In the genomic region with DNA sequence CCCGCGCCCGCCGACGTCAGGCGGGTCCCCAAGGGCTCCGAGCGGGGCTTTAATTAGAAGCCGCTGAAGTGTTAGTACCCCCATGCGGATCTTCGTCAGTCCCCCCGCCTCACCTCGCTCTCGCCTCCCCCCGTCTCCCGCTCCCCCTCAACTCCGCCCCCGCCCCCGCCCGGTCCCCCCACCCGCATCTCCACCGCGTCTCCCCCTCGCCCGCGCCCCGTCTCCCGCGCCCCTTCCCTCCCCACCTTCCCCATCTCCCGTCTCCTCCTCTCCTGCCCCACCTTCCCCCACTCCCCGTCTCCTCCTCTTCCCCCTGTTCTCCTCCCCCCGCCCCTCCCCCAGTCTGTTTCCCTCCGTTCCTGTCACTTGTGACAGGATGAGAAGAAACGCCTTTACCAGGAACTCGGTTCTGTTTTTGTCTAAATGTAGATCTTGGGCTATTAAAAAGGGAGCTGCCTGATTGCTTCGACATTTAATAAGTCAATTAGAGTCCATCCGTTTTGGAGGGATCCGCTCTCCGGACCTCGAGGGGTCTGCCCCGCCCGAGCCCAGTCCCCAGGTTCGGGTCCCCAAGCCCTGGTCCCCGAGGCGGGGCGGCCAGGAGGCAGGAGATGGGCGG, we compare ENCODE assay signal across 10 cellular contexts.
DNase-seq lines count a peak whose midpoint lies in the region; ATAC-seq lines count a peak whose summit lies in the region.
"Had no signal": no experiment of that assay in that cellular context is flagged by ENCODE, and none has a peak within 500 bp of the region (broad histone marks: within the 10 kb centered on the region; RNA-seq: fewer than 3 reads in every experiment).

No MANE protein-coding gene starts in this region.

- H3K4me3 ChIP-seq in muscle layer of colon (ENCODE audit: low read depth in 1 of 2, low read length in 2 of 2): peak overlapping the region; percentile 56 to 63

- ATAC-seq in stimulated activated naive CD8-positive, alpha-beta T cell treated with anti-CD3 and anti-CD28 coated beads, Interleukin-15, Interleukin-2, amounts not matched to agents 100 U/mL and 50 U/mL, for 24 hours: no peak
- ATAC-seq in effector memory CD8-positive, alpha-beta T cell (replicated peaks): no peak
- ATAC-seq in GM19351 (IDR thresholded peaks at IDR 0.05; ENCODE audit: unreplicated experiment): no peak
- no peak for ATAC-seq in stimulated activated naive B cell treated with anti-CD40 and anti-IgM and Interleukin-4, amounts not matched to agents 10 μg/mL and 1 μg/mL and 100 μg/mL, for 72 hours (replicated peaks)
- ATAC-seq in GM21381 (IDR thresholded peaks at IDR 0.05; ENCODE audit: unreplicated experiment): no peak

- no peaks in the 10 kb centered on the region for H3K36me3 ChIP-seq in muscle layer of colon (ENCODE audit: insufficient read depth, low read length)

- no peak for DNase-seq in stimulated activated naive CD8-positive, alpha-beta T cell treated with anti-CD3 and anti-CD28 coated beads, Interleukin-15, Interleukin-2, amounts not matched to agents 100 U/mL and 50 U/mL, for 24 hours
- no peak for DNase-seq in effector memory CD8-positive, alpha-beta T cell
- no peak for DNase-seq in OCI-M1 (lab: John Stamatoyannopoulos, UW)
- DNase-seq in stimulated activated naive B cell treated with anti-CD40 and anti-IgM and Interleukin-4, amounts not matched to agents 10 μg/mL and 1 μg/mL and 100 μg/mL, for 72 hours: no peak
- DNase-seq: NCI-H1092 treated with DMSO at 0.1 percent for 48 hours; stimulated activated CD8-positive, alpha-beta memory T cell treated with anti-CD3 and anti-CD28 coated beads, Interleukin-4, amount 100 ng/mL, for 48 hours had no signal

- no peak overlapping the region for H3K27ac Mint-ChIP-seq in stimulated activated naive CD8-positive, alpha-beta T cell treated with anti-CD3 and anti-CD28 coated beads, Interleukin-15, Interleukin-2, amounts not matched to agents 100 ng/mL and 50 ng/mL, for 24 hours
- H3K27ac Mint-ChIP-seq in effector memory CD8-positive, alpha-beta T cell: no peak overlapping the region
- no peak overlapping the region for H3K27ac Mint-ChIP-seq in stimulated activated naive B cell treated with anti-CD40 and anti-IgM and Interleukin-4, amounts not matched to agents 10 μg/mL and 1 μg/mL and 100 μg/mL, for 72 hours

- H3K27me3 ChIP-seq in muscle layer of colon (ENCODE audit: control insufficient read depth in 1 of 2, insufficient read depth in 2 of 2, low read length in 2 of 2): peaks cover 6 to 22% of the 10 kb centered on the region in 2 donors

- H3K36me3 Mint-ChIP-seq in stimulated activated naive CD8-positive, alpha-beta T cell treated with anti-CD3 and anti-CD28 coated beads, Interleukin-15, Interleukin-2, amounts not matched to agents 100 ng/mL and 50 ng/mL, for 24 hours (ENCODE audit: low read depth): no peaks in the 10 kb centered on the region
- no peaks in the 10 kb centered on the region for H3K36me3 Mint-ChIP-seq in effector memory CD8-positive, alpha-beta T cell (ENCODE audit: insufficient read depth)
- peaks cover 7 to 8% of the 10 kb centered on the region in 2 donors for H3K36me3 Mint-ChIP-seq in stimulated activated naive B cell treated with anti-CD40 and anti-IgM and Interleukin-4, amounts not matched to agents 10 μg/mL and 1 μg/mL and 100 μg/mL, for 72 hours

- H3K4me3 Mint-ChIP-seq in stimulated activated naive CD8-positive, alpha-beta T cell treated with anti-CD3 and anti-CD28 coated beads, Interleukin-15, Interleukin-2, amounts not matched to agents 100 ng/mL and 50 ng/mL, for 24 hours: peak overlapping the region; percentile 13
- peak overlapping the region; percentile 68 to 73 for H3K4me3 Mint-ChIP-seq in effector memory CD8-positive, alpha-beta T cell
- H3K4me3 Mint-ChIP-seq in stimulated activated naive B cell treated with anti-CD40 and anti-IgM and Interleukin-4, amounts not matched to agents 10 μg/mL and 1 μg/mL and 100 μg/mL, for 72 hours: peak overlapping the region in 1 of 2 donors; percentile 77

- no peak overlapping the region for H3K9ac ChIP-seq in muscle layer of colon (ENCODE audit: low read length)

- no peaks in the 10 kb centered on the region for H3K4me1 ChIP-seq in muscle layer of colon (ENCODE audit: insufficient read depth, low read length)

- peaks cover 11% of the 10 kb centered on the region for H3K4me1 Mint-ChIP-seq in stimulated activated naive CD8-positive, alpha-beta T cell treated with anti-CD3 and anti-CD28 coated beads, Interleukin-15, Interleukin-2, amounts not matched to agents 100 ng/mL and 50 ng/mL, for 24 hours (ENCODE audit: low read depth)
- peaks cover 3 to 15% of the 10 kb centered on the region in 2 donors for H3K4me1 Mint-ChIP-seq in effector memory CD8-positive, alpha-beta T cell (ENCODE audit: low read depth in 2 of 2)
- peaks cover 3 to 16% of the 10 kb centered on the region in 2 donors for H3K4me1 Mint-ChIP-seq in stimulated activated naive B cell treated with anti-CD40 and anti-IgM and Interleukin-4, amounts not matched to agents 10 μg/mL and 1 μg/mL and 100 μg/mL, for 72 hours

- no peaks in the 10 kb centered on the region for H3K9me3 Mint-ChIP-seq in stimulated activated naive CD8-positive, alpha-beta T cell treated with anti-CD3 and anti-CD28 coated beads, Interleukin-15, Interleukin-2, amounts not matched to agents 100 ng/mL and 50 ng/mL, for 24 hours
- no peaks in the 10 kb centered on the region for H3K9me3 Mint-ChIP-seq in effector memory CD8-positive, alpha-beta T cell
- no peaks in the 10 kb centered on the region for H3K9me3 Mint-ChIP-seq in stimulated activated naive B cell treated with anti-CD40 and anti-IgM and Interleukin-4, amounts not matched to agents 10 μg/mL and 1 μg/mL and 100 μg/mL, for 72 hours

- H3K9me3 ChIP-seq in muscle layer of colon (ENCODE audit: low read length): no peaks in the 10 kb centered on the region

- H3K27ac ChIP-seq in muscle layer of colon (ENCODE audit: low read depth, low read length): no peak overlapping the region

- peaks cover 41% of the 10 kb centered on the region for H3K27me3 Mint-ChIP-seq in stimulated activated naive CD8-positive, alpha-beta T cell treated with anti-CD3 and anti-CD28 coated beads, Interleukin-15, Interleukin-2, amounts not matched to agents 100 ng/mL and 50 ng/mL, for 24 hours
- H3K27me3 Mint-ChIP-seq in effector memory CD8-positive, alpha-beta T cell: peaks cover 22 to 45% of the 10 kb centered on the region in 2 donors
- peaks cover 20 to 28% of the 10 kb centered on the region in 2 donors for H3K27me3 Mint-ChIP-seq in stimulated activated naive B cell treated with anti-CD40 and anti-IgM and Interleukin-4, amounts not matched to agents 10 μg/mL and 1 μg/mL and 100 μg/mL, for 72 hours
